9 cellular contexts compared by ENCODE assay signal in genomic region chr2:196399736-196400691, GRCh38.
DNase-seq lines count a peak whose midpoint lies in the region; ATAC-seq and TF ChIP-seq lines count a peak whose summit lies in the region.
"Had no signal": no experiment of that assay in that cellular context is flagged by ENCODE, and none has a peak within 500 bp of the region (broad histone marks: within the 10 kb centered on the region; RNA-seq: fewer than 3 reads in every experiment).

No MANE protein-coding gene starts in this region.

- H3K4me3 ChIP-seq in HFF-Myc (replicated peaks; ENCODE audit: low read depth, low read length) (no peak overlapping the region), SK-N-MC (peak overlapping the region; percentile 70), fibroblast of mammary gland (ENCODE audit: control insufficient read depth, low read depth, low read length) (no peak overlapping the region), retinal pigment epithelial cell (ENCODE audit: low read length) (no peak overlapping the region), stomach (no peak overlapping the region)

- intact Hi-C loops in stomach (cut with DNase I; ENCODE audit: low total_unique reads), result no loop called here

- DNase-seq in HFF-Myc (ENCODE audit: extremely low read depth, low read depth) (peak; percentile 37), SK-N-MC (ENCODE audit: low read depth, low spot score) (peak; percentile 88), fibroblast of mammary gland (ENCODE audit: low read depth) (peak; percentile 90), retinal pigment epithelial cell (ENCODE audit: low read depth) (peak; percentile 93), activated gamma-delta T cell treated with Interleukin-2 at 50 U/mL for 16 hours (no peak), NCI-H2171 treated with DMSO at 0.1 percent for 48 hours (lab: John Stamatoyannopoulos, UW) (no peak), stomach (no peak)
- DNase-seq: NCI-H146 had no signal

- 33 to 49% (median 41%) methylated on average over 5 of the region's 5 CpGs for WGBS in stomach, 5 donors

- no peak for ATAC-seq in HG03196 (IDR thresholded peaks at IDR 0.05; ENCODE audit: unreplicated experiment)

- no peak for TF ChIP-seq EP300 in stomach (IDR thresholded peaks at IDR 0.05)

- no peaks in the 10 kb centered on the region for H3K27me3 ChIP-seq in stomach

- H3K9me3 ChIP-seq in SK-N-MC (ENCODE audit: low read depth, low read length), result no peaks in the 10 kb centered on the region
- no peaks in the 10 kb centered on the region for H3K9me3 ChIP-seq in stomach

- peak overlapping the region; percentile 81 for H3K9ac ChIP-seq in SK-N-MC (ENCODE audit: insufficient read length)

- no peak for TF ChIP-seq POLR2A in stomach (IDR thresholded peaks at IDR 0.05)

- H3K36me3 ChIP-seq in SK-N-MC (ENCODE audit: insufficient read depth, low read length) (no peaks in the 10 kb centered on the region), stomach (no peaks in the 10 kb centered on the region)

- H3K27ac ChIP-seq in SK-N-MC (peak overlapping the region; percentile 100), stomach (no peak overlapping the region)

- TF ChIP-seq CTCF in HFF-Myc (IDR thresholded peaks at IDR 0.05; ENCODE audit: low read depth, low read length, missing control alignments) (no peak), fibroblast of mammary gland (conservative IDR thresholded peaks at IDR 0.05; ENCODE audit: control insufficient read depth, insufficient read depth, low read depth, low read length) (no peak), retinal pigment epithelial cell (conservative IDR thresholded peaks at IDR 0.05; ENCODE audit: low read depth, low read length) (no peak), stomach (IDR thresholded peaks at IDR 0.05) (no peak)

- peaks cover 0 to 7% (median 0%) of the 10 kb centered on the region in 4 donors for H3K4me1 ChIP-seq in stomach

Comparison
In these comparisons a context has a peak if more than half of its experiments do, and no peak if none do; other contexts are left out.
1. DNase-seq: peak in HFF-Myc (single experiment), SK-N-MC (single experiment), fibroblast of mammary gland (single experiment) and retinal pigment epithelial cell (single experiment); none in activated gamma-delta T cell treated with Interleukin-2 at 50 U/mL for 16 hours (single experiment), NCI-H2171 treated with DMSO at 0.1 percent for 48 hours (single experiment) and stomach (single experiment).